ENCODE assay signal across 1 cellular context in the genomic region with DNA sequence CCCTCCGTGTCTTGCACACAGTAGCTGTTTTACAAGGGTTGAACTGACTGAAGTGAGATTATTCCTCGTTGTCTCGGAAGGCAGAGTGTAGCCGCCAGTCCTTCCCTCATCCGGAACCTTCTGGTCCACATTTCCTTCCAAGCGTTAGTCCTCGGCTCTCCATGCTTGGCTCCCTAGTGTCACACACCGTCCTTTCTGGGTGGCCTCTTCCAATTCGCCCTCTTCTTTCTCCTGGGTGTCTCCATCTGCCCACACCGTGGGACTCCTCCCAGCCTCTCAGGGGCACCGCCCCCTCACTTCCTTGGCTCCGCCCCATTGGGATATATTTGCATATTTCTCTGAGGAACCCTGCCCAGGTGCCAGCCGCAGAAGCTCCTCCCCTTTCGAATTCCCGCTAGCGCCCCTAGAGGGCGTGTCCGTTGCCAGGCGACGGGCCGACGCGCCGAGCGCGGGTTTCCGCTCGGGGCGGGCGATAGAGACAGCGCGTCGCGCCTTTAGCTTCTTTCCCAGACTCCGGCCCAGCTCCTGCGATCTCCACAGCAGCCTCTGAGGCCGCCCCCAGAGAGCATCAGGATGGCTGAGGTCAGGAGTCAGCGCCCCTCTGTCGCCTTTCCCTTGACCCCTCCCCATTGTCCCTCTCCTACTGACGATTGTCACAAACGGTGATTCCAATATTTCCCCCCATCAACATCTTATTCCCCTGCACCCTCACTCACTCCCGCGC.
A peak's percentile ranks its signal among the peaks of the same experiment; 100 is the strongest.
TF ChIP-seq lines count a peak whose summit lies in the region.

A gene with protein sequence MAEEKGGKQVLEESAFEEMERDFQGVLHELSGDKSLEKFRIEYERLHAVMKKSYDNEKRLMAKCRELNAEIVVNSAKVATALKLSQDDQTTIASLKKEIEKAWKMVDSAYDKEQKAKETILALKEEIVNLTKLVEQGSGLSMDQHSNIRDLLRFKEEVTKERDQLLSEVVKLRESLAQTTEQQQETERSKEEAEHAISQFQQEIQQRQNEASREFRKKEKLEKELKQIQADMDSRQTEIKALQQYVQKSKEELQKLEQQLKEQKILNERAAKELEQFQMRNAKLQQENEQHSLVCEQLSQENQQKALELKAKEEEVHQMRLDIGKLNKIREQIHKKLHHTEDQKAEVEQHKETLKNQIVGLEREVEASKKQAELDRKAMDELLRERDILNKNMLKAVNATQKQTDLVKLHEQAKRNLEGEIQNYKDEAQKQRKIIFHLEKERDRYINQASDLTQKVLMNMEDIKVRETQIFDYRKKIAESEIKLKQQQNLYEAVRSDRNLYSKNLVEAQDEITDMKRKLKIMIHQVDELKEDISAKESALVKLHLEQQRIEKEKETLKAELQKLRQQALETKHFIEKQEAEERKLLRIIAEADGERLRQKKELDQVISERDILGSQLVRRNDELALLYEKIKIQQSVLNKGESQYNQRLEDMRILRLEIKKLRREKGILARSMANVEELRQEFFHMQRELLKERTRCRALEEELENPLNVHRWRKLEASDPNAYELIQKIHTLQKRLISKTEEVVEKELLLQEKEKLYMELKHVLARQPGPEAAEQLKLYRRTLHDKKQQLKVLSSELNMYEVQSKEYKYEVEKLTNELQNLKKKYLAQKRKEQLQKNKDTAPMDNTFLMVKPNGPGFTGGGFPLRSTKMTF (plus strand): TSS at position 509 of the 724 bp plus-strand sequence. CDS start 65 bp downstream, at position 574.

TF ChIP-seq in WTC11, 78 proteins besides CTCF, POLR2A, EP300 and RAD21 (continued from another document):
- TF ChIP-seq, protein P1, sequence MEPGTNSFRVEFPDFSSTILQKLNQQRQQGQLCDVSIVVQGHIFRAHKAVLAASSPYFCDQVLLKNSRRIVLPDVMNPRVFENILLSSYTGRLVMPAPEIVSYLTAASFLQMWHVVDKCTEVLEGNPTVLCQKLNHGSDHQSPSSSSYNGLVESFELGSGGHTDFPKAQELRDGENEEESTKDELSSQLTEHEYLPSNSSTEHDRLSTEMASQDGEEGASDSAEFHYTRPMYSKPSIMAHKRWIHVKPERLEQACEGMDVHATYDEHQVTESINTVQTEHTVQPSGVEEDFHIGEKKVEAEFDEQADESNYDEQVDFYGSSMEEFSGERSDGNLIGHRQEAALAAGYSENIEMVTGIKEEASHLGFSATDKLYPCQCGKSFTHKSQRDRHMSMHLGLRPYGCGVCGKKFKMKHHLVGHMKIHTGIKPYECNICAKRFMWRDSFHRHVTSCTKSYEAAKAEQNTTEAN (CRISPR knock-in tag; IDR thresholded peaks at IDR 0.05) = no peak
- TF ChIP-seq, protein P2, sequence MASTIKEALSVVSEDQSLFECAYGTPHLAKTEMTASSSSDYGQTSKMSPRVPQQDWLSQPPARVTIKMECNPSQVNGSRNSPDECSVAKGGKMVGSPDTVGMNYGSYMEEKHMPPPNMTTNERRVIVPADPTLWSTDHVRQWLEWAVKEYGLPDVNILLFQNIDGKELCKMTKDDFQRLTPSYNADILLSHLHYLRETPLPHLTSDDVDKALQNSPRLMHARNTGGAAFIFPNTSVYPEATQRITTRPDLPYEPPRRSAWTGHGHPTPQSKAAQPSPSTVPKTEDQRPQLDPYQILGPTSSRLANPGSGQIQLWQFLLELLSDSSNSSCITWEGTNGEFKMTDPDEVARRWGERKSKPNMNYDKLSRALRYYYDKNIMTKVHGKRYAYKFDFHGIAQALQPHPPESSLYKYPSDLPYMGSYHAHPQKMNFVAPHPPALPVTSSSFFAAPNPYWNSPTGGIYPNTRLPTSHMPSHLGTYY (CRISPR knock-in tag; IDR thresholded peaks at IDR 0.05) = no peak
- TF ChIP-seq TEAD1 (CRISPR knock-in tag; IDR thresholded peaks at IDR 0.05) (0 out of 2 replicates have a peak, but pooled peaks have one; percentile 33), ZNF671 (CRISPR knock-in tag; IDR thresholded peaks at IDR 0.05) (no peak), ELF4 (CRISPR knock-in tag; IDR thresholded peaks at IDR 0.05; ENCODE audit: low read depth) (no peak)
TF ChIP-seq in WTC11: peak in this region for 5.
